ENCODE assay signal across 16 cellular contexts in the genomic region with DNA sequence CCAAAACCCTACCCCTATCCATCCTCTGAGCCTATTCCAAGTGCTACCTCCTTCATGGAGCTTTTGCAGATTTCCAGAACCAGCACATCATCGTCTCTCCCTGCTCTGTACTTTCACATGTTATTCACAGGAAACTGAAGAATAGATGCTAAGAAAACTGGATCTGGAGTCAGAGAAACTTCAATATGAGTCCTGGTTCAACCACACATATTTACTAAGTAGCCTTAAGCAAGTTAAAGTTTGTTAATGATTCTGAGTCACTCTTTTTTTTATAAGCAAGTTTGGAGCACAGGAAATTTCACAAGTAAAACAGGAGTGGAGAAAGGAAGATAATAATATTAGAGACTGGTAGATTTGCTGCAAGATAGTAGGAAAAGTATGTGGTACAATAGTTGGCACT.
DNase-seq lines count a peak whose midpoint lies in the region; ATAC-seq, FAIRE-seq and TF ChIP-seq lines count a peak whose summit lies in the region.
"Had no signal": no experiment of that assay in that cellular context is flagged by ENCODE, and none has a peak within 500 bp of the region (broad histone marks: within the 10 kb centered on the region; RNA-seq: fewer than 3 reads in every experiment).

No MANE protein-coding gene starts in this region.

- dilution Hi-C loops in endothelial cell of umbilical vein (cut with MboI; ENCODE audit: extremely low pct_ligation_motif_present, low sequenced_read_pairs): no loop called here

- H4K20me1 ChIP-seq in PC-3 (ENCODE audit: low read length) (no peaks in the 10 kb centered on the region), endothelial cell of umbilical vein (replicated peaks; ENCODE audit: control insufficient read depth, extremely low read depth, insufficient read depth, low read length) (no peaks in the 10 kb centered on the region), smooth muscle cell (ENCODE audit: low read depth) (no peaks in the 10 kb centered on the region)

- TF ChIP-seq CTCF in GM12864 (IDR thresholded peaks at IDR 0.05; ENCODE audit: low read depth, low read length, missing control alignments) (no peak), PC-3 (conservative IDR thresholded peaks at IDR 0.05; ENCODE audit: low read depth, low read length) (no peak), endothelial cell of umbilical vein (IDR thresholded peaks at IDR 0.05; ENCODE audit: extremely low read depth in 1 of 2, insufficient read depth in 1 of 2, low read depth in 1 of 2, low read length in 2 of 2) (no peak), smooth muscle cell (IDR thresholded peaks at IDR 0.05; ENCODE audit: borderline replicate concordance, insufficient read depth, poor library complexity, severe bottlenecking) (no peak), dorsolateral prefrontal cortex (IDR thresholded peaks at IDR 0.05 in 54 of 56, conservative IDR thresholded peaks at IDR 0.05 in 2 of 56; ENCODE audit: low read depth in 1 of 56, partially characterized antibody in 56 of 56) (no peak)

- H3K4me3 ChIP-seq in GM12864 (ENCODE audit: low read depth, low read length): peak overlapping the region; percentile 46
- H3K4me3 ChIP-seq in PC-3 (ENCODE audit: low read length): no peak overlapping the region
- peak overlapping the region in 1 of 3 experiments; percentile 11 for H3K4me3 ChIP-seq in endothelial cell of umbilical vein (replicated peaks in 1 of 3; ENCODE audit: insufficient read depth in 1 of 3, low read depth in 1 of 3, low read length in 3 of 3)
- H3K4me3 ChIP-seq in smooth muscle cell: no peak overlapping the region
- H3K4me3 ChIP-seq in dorsolateral prefrontal cortex: no peak overlapping the region
- H3K4me3 ChIP-seq: MG63, testis had no signal

- BruUV-seq in PC-3 (replicated peaks; lab: Mats Ljungman, UMichigan) (no TSS peak), endothelial cell of umbilical vein (replicated peaks; lab: Mats Ljungman, UMichigan) (no TSS peak)

- intact Hi-C loops in PC-3 (cut with micrococcal nuclease): no loop called here
- intact Hi-C loops in endothelial cell of umbilical vein (cut with micrococcal nuclease): no loop called here
- intact Hi-C loops in dorsolateral prefrontal cortex (cut with DNase I): loop anchor here in 1 of 2 donors (10.0 kb wide), 1 partner anchor 59 kb away; no protein-coding TSS in a partner anchor

- DNase-seq in GM12864 (ENCODE audit: low read depth) (no peak), PC-3 (peak; percentile 53), endothelial cell of umbilical vein (ENCODE audit: low read depth, low spot score) (peak; percentile 47), smooth muscle cell (lab: John Stamatoyannopoulos, UW; ENCODE audit: unreplicated experiment) (no peak), Kasumi-1 (lab: John Stamatoyannopoulos, UW) (no peak), dorsolateral prefrontal cortex (no peak), NCI-H524 (lab: John Stamatoyannopoulos, UW) (no peak)
- DNase-seq: activated CD8-positive, alpha-beta memory T cell treated with anti-CD3 and anti-CD28 coated beads, Interleukin-2, amount 10 ng/mL, durations not matched to agents 7 days and 5 days; COR-L47; islet precursor cell; MG63; naive thymus-derived CD4-positive, alpha-beta T cell; NCI-H345; Right ventricle myocardium superior; testis had no signal

- H3K27ac ChIP-seq in PC-3 (ENCODE audit: low read length): no peak overlapping the region
- no peak overlapping the region for H3K27ac ChIP-seq in endothelial cell of umbilical vein (ENCODE audit: insufficient read depth, low read depth, low read length)
- no peak overlapping the region for H3K27ac ChIP-seq in smooth muscle cell (ENCODE audit: low read depth)
- no peak overlapping the region for H3K27ac ChIP-seq in dorsolateral prefrontal cortex
- H3K27ac ChIP-seq: testis had no signal

- H3K79me2 ChIP-seq in PC-3 (ENCODE audit: low read length) (no peaks in the 10 kb centered on the region), endothelial cell of umbilical vein (ENCODE audit: control insufficient read depth, insufficient read depth, low read length) (no peaks in the 10 kb centered on the region), smooth muscle cell (ENCODE audit: low read depth) (no peaks in the 10 kb centered on the region)

- H3K9me3 ChIP-seq in PC-3 (ENCODE audit: low read length) (no peaks in the 10 kb centered on the region), endothelial cell of umbilical vein (replicated peaks; ENCODE audit: control insufficient read depth, insufficient read depth, low read length) (no peaks in the 10 kb centered on the region), smooth muscle cell (replicated peaks; ENCODE audit: low read depth) (no peaks in the 10 kb centered on the region)
- H3K9me3 ChIP-seq: MG63, testis had no signal

- H3K4me1 ChIP-seq in PC-3 (ENCODE audit: insufficient read depth, low read length) (peaks cover 14% of the 10 kb centered on the region), endothelial cell of umbilical vein (ENCODE audit: control insufficient read depth, extremely low read depth, insufficient read depth, low read length) (peaks cover 8% of the 10 kb centered on the region), smooth muscle cell (ENCODE audit: low read depth) (no peaks in the 10 kb centered on the region)
- H3K4me1 ChIP-seq: testis had no signal

- no peak for FAIRE-seq in endothelial cell of umbilical vein (lab: Jason Lieb, UNC)

- H3K9me1 ChIP-seq in endothelial cell of umbilical vein (replicated peaks; ENCODE audit: control insufficient read depth, extremely low read depth, insufficient read depth, low read length): no peaks in the 10 kb centered on the region

- ATAC-seq in PC-3 (peak; percentile 74), HG02970 (IDR thresholded peaks at IDR 0.05; ENCODE audit: low FRiP score, unreplicated experiment) (no peak)
- ATAC-seq: activated CD8-positive, alpha-beta memory T cell treated with anti-CD3 and anti-CD28 coated beads, Interleukin-2, amount 10 ng/mL, durations not matched to agents 7 days and 5 days; naive thymus-derived CD4-positive, alpha-beta T cell had no signal

- 69% methylated on average over 1 of the region's 1 CpG for WGBS in smooth muscle cell (ENCODE audit: low lambda C conversion rate)

- H3K9me2 ChIP-seq in PC-3 (replicated peaks; ENCODE audit: low read length): no peaks in the 10 kb centered on the region

- H2AFZ ChIP-seq in PC-3 (ENCODE audit: low read length): no peak overlapping the region
- peak overlapping the region; percentile 60 for H2AFZ ChIP-seq in endothelial cell of umbilical vein (ENCODE audit: low read depth, low read length)
- no peak overlapping the region for H2AFZ ChIP-seq in smooth muscle cell (ENCODE audit: low read depth)

- TF ChIP-seq POLR2A in endothelial cell of umbilical vein (IDR thresholded peaks at IDR 0.05; ENCODE audit: low read depth, low read length): no peak

- H3K36me3 ChIP-seq in PC-3 (ENCODE audit: low read depth, low read length) (no peaks in the 10 kb centered on the region), endothelial cell of umbilical vein (ENCODE audit: control insufficient read depth in 2 of 2, extremely low read depth in 1 of 2, insufficient read depth in 2 of 2, low read length in 2 of 2) (no peaks in the 10 kb centered on the region), smooth muscle cell (ENCODE audit: low read depth) (peaks cover 3% of the 10 kb centered on the region)
- H3K36me3 ChIP-seq: MG63 had no signal

- POLR2A ChIA-PET in PC-3 (lab: Charles Lee; ENCODE audit: unreplicated experiment): no interaction called here
- POLR2A ChIA-PET in endothelial cell of umbilical vein (lab: Charles Lee): no interaction called here

- peak overlapping the region; percentile 33 for H3K4me2 ChIP-seq in PC-3 (ENCODE audit: low read length)
- H3K4me2 ChIP-seq in endothelial cell of umbilical vein (ENCODE audit: insufficient read depth, low read length): peak overlapping the region; percentile 53
- peak overlapping the region; percentile 27 for H3K4me2 ChIP-seq in smooth muscle cell

- CTCF ChIA-PET in PC-3 (lab: Charles Lee): no interaction called here
- CTCF ChIA-PET in endothelial cell of umbilical vein (lab: Charles Lee): interaction anchor here (1.5 kb wide), 2 partner anchors 10 to 14 kb away, joined by 3 to 4 read pairs; no protein-coding TSS in a partner anchor

- no peaks in the 10 kb centered on the region for H3F3A ChIP-seq in PC-3 (ENCODE audit: low read length, unreplicated experiment)
- H3F3A ChIP-seq in smooth muscle cell (ENCODE audit: low read depth): no peaks in the 10 kb centered on the region

- H3K9ac ChIP-seq in PC-3 (ENCODE audit: low read length) (no peak overlapping the region), endothelial cell of umbilical vein (replicated peaks; ENCODE audit: extremely low read depth, insufficient read depth, low read length) (peak overlapping the region; percentile 17), smooth muscle cell (ENCODE audit: low read depth) (no peak overlapping the region)

- H3K27me3 ChIP-seq in PC-3 (ENCODE audit: low read length) (no peaks in the 10 kb centered on the region), endothelial cell of umbilical vein (ENCODE audit: control insufficient read depth in 2 of 2, insufficient read depth in 2 of 2, low read length in 2 of 2) (no peaks in the 10 kb centered on the region), smooth muscle cell (ENCODE audit: low read depth) (no peaks in the 10 kb centered on the region), dorsolateral prefrontal cortex (no peaks in the 10 kb centered on the region)
- H3K27me3 ChIP-seq: MG63, testis had no signal

TF ChIP-seq in endothelial cell of umbilical vein, 7 proteins besides CTCF, POLR2A, EP300 and RAD21:
- no peak for TF ChIP-seq GATA2 (IDR thresholded peaks at IDR 0.05; ENCODE audit: insufficient read depth, insufficient read length, low read depth, low read length)
- TF ChIP-seq, protein P1, sequence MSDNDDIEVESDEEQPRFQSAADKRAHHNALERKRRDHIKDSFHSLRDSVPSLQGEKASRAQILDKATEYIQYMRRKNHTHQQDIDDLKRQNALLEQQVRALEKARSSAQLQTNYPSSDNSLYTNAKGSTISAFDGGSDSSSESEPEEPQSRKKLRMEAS (IDR thresholded peaks at IDR 0.05; ENCODE audit: insufficient read depth, insufficient read length): no peak
- no peak for TF ChIP-seq FOS (IDR thresholded peaks at IDR 0.05; ENCODE audit: borderline replicate concordance, insufficient read depth, low read length)
- TF ChIP-seq JUN (IDR thresholded peaks at IDR 0.05; ENCODE audit: borderline replicate concordance, insufficient read depth, insufficient read length, low read depth): no peak
- TF ChIP-seq EZH2 (IDR thresholded peaks at IDR 0.05; ENCODE audit: borderline replicate concordance, low read depth, low read length, severe bottlenecking): no peak
- no peak for TF ChIP-seq POLR2AphosphoS5 (IDR thresholded peaks at IDR 0.05; ENCODE audit: insufficient read depth, low read depth, low read length)
- no peak for TF ChIP-seq MYC (IDR thresholded peaks at IDR 0.05; ENCODE audit: low read depth, low read length)

Comparison
In these comparisons a context has a peak if more than half of its experiments do, and no peak if none do; other contexts are left out.
1. DNase-seq: peak in PC-3 (single experiment) and endothelial cell of umbilical vein (single experiment); none in GM12864 (single experiment), smooth muscle cell (single experiment), Kasumi-1 (0 of 2), dorsolateral prefrontal cortex (0 of 10) and NCI-H524 (0 of 2).
2. Peak in every context shown above with its lines, with median percentiles within 50 percentile points of each other: H3K4me2 ChIP-seq.